ENCODE assay signal across 8 cellular contexts in genomic region chr2:74458132-74458956, GRCh38. TPM values are rescaled to one million over a fixed set of nuclear protein-coding genes. Genes with fewer than 3 reads are reported as not detected.
DNase-seq lines count a peak whose midpoint lies in the region; ATAC-seq and TF ChIP-seq lines count a peak whose summit lies in the region.

WBP1 (plus strand) TSS chr2:74458438; CDS start chr2:74458603, 165 bp downstream.

- DNase-seq in BE2C (peak; percentile 95), NCI-H69 (lab: John Stamatoyannopoulos, UW) (peak; percentile 98), coronary artery (ENCODE audit: low spot score) (peak; percentile 100)
- peak; percentile 100 for DNase-seq in activated CD4-positive, alpha-beta T cell treated with anti-CD3 and anti-CD28 coated beads, Interleukin-2, amount 10 ng/mL, durations not matched to agents 7 days and 5 days
- peak; percentile 92 to 98 for DNase-seq in stimulated activated CD4-positive, alpha-beta T cell treated with anti-CD3 and anti-CD28 coated beads, Interleukin-1b, Interleukin-23, amount 100 ng/mL, for 4 hours (ENCODE audit: low read depth in 2 of 2)

- H3K9me3 ChIP-seq in BE2C: no peaks in the 10 kb centered on the region

- H3K27me3 ChIP-seq in BE2C (no peaks in the 10 kb centered on the region), layer of hippocampus (ENCODE audit: control insufficient read depth, insufficient read depth, low read length) (no peaks in the 10 kb centered on the region)

- peak within 1 kb of the TSS; percentile 98 for H3K27ac Mint-ChIP-seq in activated CD4-positive, alpha-beta T cell treated with anti-CD3 and anti-CD28 coated beads, Interleukin-2, amount 10 ng/mL, durations not matched to agents 7 days and 5 days

- peaks cover 62% of the 10 kb centered on the region for H3K4me1 Mint-ChIP-seq in activated CD4-positive, alpha-beta T cell treated with anti-CD3 and anti-CD28 coated beads, Interleukin-2, amount 10 ng/mL, durations not matched to agents 7 days and 5 days

- POLR2A ChIA-PET in activated CD4-positive, alpha-beta T cell treated with anti-CD3 and anti-CD28 coated beads, Interleukin-2, amount 10 ng/mL, durations not matched to agents 7 days and 5 days (lab: Charles Lee): interaction anchor here (0.6 to 1.3 kb wide), 6 partner anchors 9 to 75 kb away, joined by 3 to 6 read pairs (median 5); partner anchors contain the start of genes C2orf81 and MRPL53

- ATAC-seq in GM19328 (IDR thresholded peaks at IDR 0.05; ENCODE audit: unreplicated experiment) (peak; percentile 86), HG03520 (IDR thresholded peaks at IDR 0.05; ENCODE audit: unreplicated experiment) (peak; percentile 80)

- CTCF ChIA-PET in activated CD4-positive, alpha-beta T cell treated with anti-CD3 and anti-CD28 coated beads, Interleukin-2, amount 10 ng/mL, durations not matched to agents 7 days and 5 days (lab: Charles Lee): interaction anchor here (0.7 to 9.8 kb wide), 9 partner anchors 9 to 126 kb away, joined by 3 to 66 read pairs (median 3); partner anchors contain the start of genes AUP1, CCDC142, HTRA2 and MRPL53

- H3K4me1 ChIP-seq in BE2C: no peaks in the 10 kb centered on the region

- H3K9me3 Mint-ChIP-seq in activated CD4-positive, alpha-beta T cell treated with anti-CD3 and anti-CD28 coated beads, Interleukin-2, amount 10 ng/mL, durations not matched to agents 7 days and 5 days: no peaks in the 10 kb centered on the region

- H3K4me3 Mint-ChIP-seq in activated CD4-positive, alpha-beta T cell treated with anti-CD3 and anti-CD28 coated beads, Interleukin-2, amount 10 ng/mL, durations not matched to agents 7 days and 5 days: peak within 1 kb of the TSS; percentile 91

- H3K36me3 ChIP-seq in BE2C: no peaks in the 10 kb centered on the region; the same call in 1 of the 2 replicates

- H3K27ac ChIP-seq in coronary artery (peak within 1 kb of the TSS; percentile 96 to 97), layer of hippocampus (ENCODE audit: low read depth, low read length) (peak within 1 kb of the TSS; percentile 96)

- H3K27me3 Mint-ChIP-seq in activated CD4-positive, alpha-beta T cell treated with anti-CD3 and anti-CD28 coated beads, Interleukin-2, amount 10 ng/mL, durations not matched to agents 7 days and 5 days: no peaks in the 10 kb centered on the region

- H3K4me3 ChIP-seq in BE2C (ENCODE audit: low read depth, low read length) (peak within 1 kb of the TSS; percentile 85), coronary artery (peak within 1 kb of the TSS; percentile 82)

- TF ChIP-seq CTCF in BE2C (IDR thresholded peaks at IDR 0.05; ENCODE audit: low read depth, low read length): no peak
- no peak for TF ChIP-seq CTCF in coronary artery (IDR thresholded peaks at IDR 0.05)

- H3K36me3 Mint-ChIP-seq in activated CD4-positive, alpha-beta T cell treated with anti-CD3 and anti-CD28 coated beads, Interleukin-2, amount 10 ng/mL, durations not matched to agents 7 days and 5 days (ENCODE audit: low read depth): peaks cover 27% of the 10 kb centered on the region

RNA-seq across cellular contexts. Expression of gene WBP1, which starts in this region (rescaled TPM):
- 160 TPM for polyA plus RNA-seq in BE2C (2012; ENCODE audit: insufficient read depth, insufficient read length, low read depth)
- total RNA-seq in activated CD4-positive, alpha-beta T cell treated with anti-CD3 and anti-CD28 coated beads, Interleukin-2, amount 10 ng/mL, durations not matched to agents 7 days and 5 days: 10 to 100 TPM; 52.5 to 52.6 TPM

Comparison
In these comparisons a context has a peak if more than half of its experiments do, and no peak if none do; other contexts are left out.
1. Peak in every context shown above with its lines: DNase-seq, ATAC-seq, H3K4me3 ChIP-seq and H3K27ac ChIP-seq.